ENCODE assay signal across 8 cellular contexts in the genomic region with DNA sequence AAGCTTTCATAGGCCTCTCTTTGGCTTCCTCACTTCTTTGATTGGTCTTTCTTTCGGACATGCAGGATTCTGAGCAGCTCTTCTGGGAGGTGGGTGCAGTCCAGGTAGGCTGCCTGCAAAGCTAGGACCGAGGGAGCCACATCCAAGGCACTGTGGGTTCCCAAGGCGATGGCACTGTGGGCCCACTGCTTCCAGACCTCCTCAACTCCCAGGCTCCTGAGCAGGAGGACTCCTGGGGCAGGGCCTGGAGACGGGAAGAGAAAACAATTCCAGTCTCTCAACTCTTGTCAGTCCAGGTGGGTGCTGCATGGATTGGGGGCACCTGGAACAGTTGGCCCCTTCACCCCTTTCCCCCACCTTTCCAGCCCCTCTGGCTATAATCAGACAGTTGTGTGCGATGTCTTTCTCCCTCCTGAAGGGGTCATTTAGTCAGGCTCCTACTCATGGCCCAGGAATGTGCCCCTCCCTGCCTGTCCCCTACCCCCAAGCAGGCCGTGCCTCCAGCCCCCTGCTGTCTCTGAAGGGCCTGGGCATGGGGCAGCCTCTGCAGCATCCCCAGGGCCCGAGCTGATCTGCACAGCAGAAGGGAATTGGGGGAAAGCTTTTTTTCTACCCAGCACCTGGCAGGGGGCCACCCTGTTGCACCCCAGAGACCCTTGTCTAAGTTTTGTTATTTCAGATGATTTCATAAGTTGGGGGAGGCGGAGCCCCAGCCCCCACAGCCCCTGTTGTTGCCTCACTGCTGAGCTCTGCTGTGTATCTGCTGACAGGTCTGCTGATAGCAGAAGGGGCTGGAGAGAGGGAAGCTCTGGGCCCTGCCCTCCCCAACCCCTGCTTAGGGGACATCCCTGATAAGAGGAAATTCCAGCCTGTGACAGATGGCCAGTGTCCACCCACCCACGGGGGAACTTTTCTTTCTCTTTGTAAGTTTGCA.
DNase-seq lines count a peak whose midpoint lies in the region; ATAC-seq and TF ChIP-seq lines count a peak whose summit lies in the region.

No MANE protein-coding gene starts in this region.

- CTCF ChIA-PET in activated CD4-positive, alpha-beta T cell treated with anti-CD3 and anti-CD28 coated beads for 36 hours (lab: Charles Lee): interaction anchor here (1.5 to 2.7 kb wide), 3 partner anchors 11 to 140 kb away, joined by 9 to 21 read pairs (median 10); no protein-coding TSS in a partner anchor

- H3K4me3 ChIP-seq in ascending aorta: no peak overlapping the region
- H3K4me3 ChIP-seq in kidney epithelial cell (ENCODE audit: low read depth, low read length): no peak overlapping the region
- H3K4me3 ChIP-seq in thyroid gland (replicated peaks in 1 of 3): no peak overlapping the region

- H3K4me1 ChIP-seq in ascending aorta: peaks cover 16 to 45% of the 10 kb centered on the region in 2 donors
- peaks cover 43 to 70% of the 10 kb centered on the region in 2 donors for H3K4me1 ChIP-seq in thyroid gland

- no peaks in the 10 kb centered on the region for H3K27me3 Mint-ChIP-seq in activated CD4-positive, alpha-beta T cell treated with anti-CD3 and anti-CD28 coated beads for 36 hours

- H3K4me1 Mint-ChIP-seq in activated CD4-positive, alpha-beta T cell treated with anti-CD3 and anti-CD28 coated beads for 36 hours: peaks cover 96% of the 10 kb centered on the region

- no peak for DNase-seq in activated CD4-positive, alpha-beta T cell treated with anti-CD3 and anti-CD28 coated beads for 36 hours
- DNase-seq in activated CD4-positive, alpha-beta T cell treated with anti-CD3 and anti-CD28 coated beads, Interleukin-2, amount 50 U/mL, for 4 hours: no peak
- DNase-seq in ascending aorta (ENCODE audit: low spot score in 2 of 2): no peak
- DNase-seq in kidney epithelial cell (ENCODE audit: low read depth): no peak
- DNase-seq in thyroid gland: peak in 1 of 2 donors; percentile 27
- DNase-seq in NCI-H2029 (lab: John Stamatoyannopoulos, UW): no peak
- DNase-seq in cerebellar cortex (ENCODE audit: low spot score): no peak
- DNase-seq in NCI-H1694 treated with DMSO at 0.1 percent for 48 hours (lab: John Stamatoyannopoulos, UW): no peak

- no peaks in the 10 kb centered on the region for H3K9me3 Mint-ChIP-seq in activated CD4-positive, alpha-beta T cell treated with anti-CD3 and anti-CD28 coated beads for 36 hours (ENCODE audit: low read depth)

- no peak for TF ChIP-seq CTCF in ascending aorta (IDR thresholded peaks at IDR 0.05)
- TF ChIP-seq CTCF in kidney epithelial cell (IDR thresholded peaks at IDR 0.05; ENCODE audit: insufficient read depth, low read length, poor library complexity, severe bottlenecking): peak; percentile 10
- no peak for TF ChIP-seq CTCF in thyroid gland (IDR thresholded peaks at IDR 0.05)

- no peaks in the 10 kb centered on the region for H3K9me3 ChIP-seq in ascending aorta
- no peaks in the 10 kb centered on the region for H3K9me3 ChIP-seq in thyroid gland

- no peak for ATAC-seq in activated CD4-positive, alpha-beta T cell treated with anti-CD3 and anti-CD28 coated beads for 36 hours

- H3K27ac ChIP-seq in ascending aorta (peak overlapping the region; percentile 62 to 65), thyroid gland (peak overlapping the region; percentile 73 to 79 (median 79))

- 61 to 71% methylated on average over 8 to 9 of the region's 9 CpGs for WGBS in thyroid gland, 2 donors

- H3K36me3 ChIP-seq in ascending aorta: no peaks in the 10 kb centered on the region
- H3K36me3 ChIP-seq in kidney epithelial cell (ENCODE audit: control insufficient read depth, insufficient read depth, low read length): no peaks in the 10 kb centered on the region
- no peaks in the 10 kb centered on the region for H3K36me3 ChIP-seq in thyroid gland

- TF ChIP-seq POLR2A in thyroid gland (IDR thresholded peaks at IDR 0.05): no peak

- H3K27ac Mint-ChIP-seq in activated CD4-positive, alpha-beta T cell treated with anti-CD3 and anti-CD28 coated beads for 36 hours: peak overlapping the region; percentile 86

- peaks cover 64% of the 10 kb centered on the region for H3K36me3 Mint-ChIP-seq in activated CD4-positive, alpha-beta T cell treated with anti-CD3 and anti-CD28 coated beads for 36 hours (ENCODE audit: low read depth)

- H3K27me3 ChIP-seq in ascending aorta: no peaks in the 10 kb centered on the region
- no peaks in the 10 kb centered on the region for H3K27me3 ChIP-seq in kidney epithelial cell (ENCODE audit: control insufficient read depth, insufficient read depth, low read length)
- H3K27me3 ChIP-seq in thyroid gland: no peaks in the 10 kb centered on the region

- POLR2A ChIA-PET in activated CD4-positive, alpha-beta T cell treated with anti-CD3 and anti-CD28 coated beads for 36 hours (lab: Charles Lee): no interaction called here

- peak overlapping the region; percentile 70 for H3K4me3 Mint-ChIP-seq in activated CD4-positive, alpha-beta T cell treated with anti-CD3 and anti-CD28 coated beads for 36 hours

- intact Hi-C loops in activated CD4-positive, alpha-beta T cell treated with anti-CD3 and anti-CD28 coated beads for 36 hours (cut with DNase I, micrococcal nuclease): loop anchor here (5.0 to 10.0 kb wide), 4 partner anchors 39 to 486 kb away; partner anchors contain the start of genes SEC14L1 (in 1 of the 2) and TNRC6C (in 1 of the 2)
- intact Hi-C loops in ascending aorta (cut with DNase I) (no loop called here), thyroid gland (cut with DNase I) (no loop called here)

Comparison
In these comparisons a context has a peak if more than half of its experiments do, and no peak if none do; other contexts are left out.
1. intact Hi-C loops: an anchor here in activated CD4-positive, alpha-beta T cell treated with anti-CD3 and anti-CD28 coated beads for 36 hours (5.0 to 10.0 kb wide); none called in ascending aorta and thyroid gland.